29 cellular contexts compared by ENCODE assay signal in the genomic region with DNA sequence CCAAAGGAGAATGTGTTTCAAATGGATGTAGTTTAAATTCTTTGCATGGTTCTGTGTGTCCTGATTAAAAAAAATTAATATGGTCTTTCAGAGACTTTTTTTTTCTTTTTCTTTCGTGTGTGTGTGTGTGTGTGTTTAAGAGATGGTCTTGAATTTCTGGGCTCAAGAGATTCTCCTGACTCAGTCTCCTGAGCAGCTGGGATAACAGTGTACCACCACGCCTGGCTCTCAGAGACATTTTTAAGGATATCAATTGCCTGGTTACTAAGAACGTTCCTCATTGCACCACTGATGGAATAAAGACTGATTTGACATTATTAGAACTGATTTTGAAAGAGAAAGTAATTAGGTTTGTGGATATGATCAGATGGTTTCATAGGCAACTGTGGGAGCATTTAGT.
"Had no signal": no experiment of that assay in that cellular context is flagged by ENCODE, and none has a peak within 500 bp of the region (broad histone marks: within the 10 kb centered on the region; RNA-seq: fewer than 3 reads in every experiment).

No MANE protein-coding gene starts in this region.

- H3K9ac ChIP-seq: neural progenitor cell, parathyroid adenoma had no signal

- H3K4me2 ChIP-seq: neural progenitor cell had no signal

- DNase-seq: naive thymus-derived CD4-positive, alpha-beta T cell; natural killer cell; occipital lobe; ovary; posterior cingulate gyrus; psoas muscle; right cardiac atrium; right lobe of liver; sigmoid colon; small intestine; spleen; stimulated activated CD4-positive, alpha-beta T cell treated with anti-CD3 and anti-CD28 coated beads, Interleukin-12 subunit alpha, Interleukin-12 subunit beta, amount 100 ng/mL, for 4 hours; stimulated activated CD4-positive, alpha-beta T cell treated with anti-CD3 and anti-CD28 coated beads, Interleukin-1b, Interleukin-23, amount 100 ng/mL, for 48 hours; stimulated activated CD4-positive, alpha-beta T cell treated with anti-CD3 and anti-CD28 coated beads, Interleukin-4, amount 100 ng/mL, for 1 hour; stimulated activated CD4-positive, alpha-beta T cell treated with anti-CD3 and anti-CD28 coated beads, Interleukin-4, amount 100 ng/mL, for 4 hours; stimulated activated CD8-positive, alpha-beta memory T cell treated with anti-CD3 and anti-CD28 coated beads, Interleukin-4, amount 100 ng/mL, for 48 hours; stimulated activated naive CD4-positive, alpha-beta T cell; stimulated activated naive CD8-positive, alpha-beta T cell treated with anti-CD3 and anti-CD28 coated beads, Interleukin-15, amount 100 ng/mL, for 72 hours; stimulated activated naive CD8-positive, alpha-beta T cell treated with anti-CD3 and anti-CD28 coated beads, Interleukin-15, Interleukin-2, amounts not matched to agents 100 U/mL and 50 U/mL, for 24 hours; substantia nigra; testis; trophoblast cell; upper lobe of left lung had no signal

- H3K9me3 ChIP-seq: ovary, psoas muscle, right lobe of liver, spleen, suprapubic skin, testis, tibial nerve, upper lobe of left lung, vagina had no signal

- H3K36me3 ChIP-seq: ovary, right lobe of liver had no signal

- H3K4me3 ChIP-seq: neural progenitor cell, ovary, psoas muscle, right lobe of liver, sigmoid colon, spleen, suprapubic skin, testis, tibial nerve, upper lobe of left lung, vagina had no signal

- H2AFZ ChIP-seq: neural progenitor cell, parathyroid adenoma had no signal

- H3K27ac ChIP-seq: neural progenitor cell, ovary, parathyroid adenoma, psoas muscle, right lobe of liver, sigmoid colon, spleen, suprapubic skin, testis, tibial nerve, upper lobe of left lung, vagina had no signal

- H3K79me2 ChIP-seq: parathyroid adenoma had no signal

- H3K4me1 ChIP-seq: neural progenitor cell, psoas muscle, right lobe of liver, sigmoid colon, spleen, suprapubic skin, testis, tibial nerve, upper lobe of left lung, vagina had no signal

- ATAC-seq: naive thymus-derived CD4-positive, alpha-beta T cell; natural killer cell; psoas muscle; right cardiac atrium; right lobe of liver; stimulated activated memory B cell treated with anti-CD40 and anti-IgM and Interleukin-4, amounts not matched to agents 10 μg/mL and 1 μg/mL and 100 μg/mL, for 72 hours; stimulated activated naive CD8-positive, alpha-beta T cell treated with anti-CD3 and anti-CD28 coated beads, Interleukin-15, amount 100 ng/mL, for 72 hours; stimulated activated naive CD8-positive, alpha-beta T cell treated with anti-CD3 and anti-CD28 coated beads, Interleukin-15, Interleukin-2, amounts not matched to agents 100 U/mL and 50 U/mL, for 24 hours had no signal

- H3K27me3 ChIP-seq: neural progenitor cell, ovary, right lobe of liver, sigmoid colon, spleen, suprapubic skin, testis, tibial nerve, upper lobe of left lung, vagina had no signal
